22 cellular contexts compared by ENCODE assay signal in genomic region chr3:90031121-90031520, GRCh38.
"Had no signal": no experiment of that assay in that cellular context is flagged by ENCODE, and none has a peak within 500 bp of the region (broad histone marks: within the 10 kb centered on the region; RNA-seq: fewer than 3 reads in every experiment).

No MANE protein-coding gene starts in this region.

- H3K27ac ChIP-seq: left ventricle myocardium inferior, pancreas, prostate gland, spleen, tibial nerve, uterus had no signal

- ATAC-seq: mucosa of descending colon; naive thymus-derived CD4-positive, alpha-beta T cell; natural killer cell treated with Interleukin-12 subunit alpha and Interleukin-12 subunit beta and Interleukin-15 and Interleukin-18, amount 100 ng/mL, for 72 hours; pancreas; right cardiac atrium; sciatic nerve; stimulated activated effector memory CD8-positive, alpha-beta T cell treated with anti-CD3 and anti-CD28 coated beads, Interleukin-12 subunit alpha, Interleukin-12 subunit beta, amount 100 ng/mL, for 72 hours had no signal

- H3K4me1 ChIP-seq: left ventricle myocardium inferior, pancreas, prostate gland, spleen, tibial nerve, uterus had no signal

- H3K27me3 ChIP-seq: pancreas, spleen, tibial nerve, uterus had no signal

- H3K9me3 ChIP-seq: left ventricle myocardium inferior, mucosa of descending colon, pancreas, prostate gland, tibial nerve, uterus had no signal

- DNase-seq: hypothalamus; immature natural killer cell; left ventricle myocardium inferior; midbrain; mucosa of descending colon; naive thymus-derived CD4-positive, alpha-beta T cell; pancreas; posterior cingulate gyrus; retina; right cardiac atrium; small intestine; spleen; stimulated activated CD4-positive, alpha-beta T cell treated with anti-CD3 and anti-CD28 coated beads, Interleukin-4, amount 100 ng/mL, for 24 hours; stimulated activated naive CD4-positive, alpha-beta T cell; substantia nigra; uterus had no signal

- H3K4me3 ChIP-seq: left ventricle myocardium inferior, lung, mucosa of descending colon, pancreas, prostate gland, spleen, tibial nerve, uterus had no signal

- H3K36me3 ChIP-seq: left ventricle myocardium inferior, pancreas, prostate gland, spleen, tibial nerve, uterus had no signal
